In the genomic region with DNA sequence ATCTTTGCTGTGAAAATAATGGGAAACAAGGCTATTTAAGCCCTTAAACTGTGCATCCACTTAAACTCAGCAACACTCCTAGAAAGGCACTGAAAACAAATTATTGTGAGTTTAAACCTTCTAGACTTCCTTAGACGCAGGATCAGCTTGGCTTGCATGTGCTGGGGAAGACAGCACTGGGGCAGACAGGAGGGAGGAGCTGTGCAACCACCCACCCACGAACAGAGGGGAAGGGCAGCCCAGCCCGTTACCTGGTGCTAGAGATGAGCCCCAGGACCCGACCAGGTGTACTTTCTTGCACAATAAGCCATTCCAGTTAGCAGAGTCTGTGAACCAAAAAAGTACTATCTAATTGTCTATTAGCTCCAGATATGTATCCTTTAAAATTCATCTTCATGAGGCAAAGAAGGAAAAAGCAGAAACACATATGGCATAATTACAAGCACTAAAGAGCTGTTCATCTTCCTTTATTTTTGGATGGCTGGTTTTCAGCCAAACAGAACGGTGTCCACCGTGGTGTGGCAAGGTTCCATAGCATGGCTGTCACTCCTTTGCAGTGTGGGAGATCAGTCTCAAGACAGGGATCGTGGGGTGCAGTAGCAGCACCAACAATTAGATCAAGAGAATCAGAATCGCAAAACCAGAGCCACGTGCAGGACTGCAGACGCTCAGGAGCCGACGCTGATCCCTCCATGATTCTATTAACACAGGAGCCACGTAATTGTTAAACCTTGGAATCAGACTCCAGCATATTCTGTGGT, we compare ENCODE assay signal across 10 cellular contexts.
DNase-seq lines count a peak whose midpoint lies in the region; ATAC-seq and TF ChIP-seq lines count a peak whose summit lies in the region.
"Had no signal": no experiment of that assay in that cellular context is flagged by ENCODE, and none has a peak within 500 bp of the region (broad histone marks: within the 10 kb centered on the region; RNA-seq: fewer than 3 reads in every experiment).

No MANE protein-coding gene starts in this region.

- peaks cover 14 to 15% of the 10 kb centered on the region in 2 donors for H3K4me1 ChIP-seq in thyroid gland

- H3K36me3 ChIP-seq in thyroid gland, result no peaks in the 10 kb centered on the region

- H3K27me3 ChIP-seq in thyroid gland, result no peaks in the 10 kb centered on the region

- no peaks in the 10 kb centered on the region for H3K9me3 ChIP-seq in thyroid gland

- intact Hi-C loops in thyroid gland (cut with DNase I), result no loop called here

- H3K4me3 ChIP-seq in thyroid gland (replicated peaks in 1 of 3), result no peak overlapping the region

- no peak for TF ChIP-seq POLR2A in thyroid gland (IDR thresholded peaks at IDR 0.05)

- DNase-seq in stimulated activated CD4-positive, alpha-beta T cell treated with anti-CD3 and anti-CD28 coated beads, Interleukin-12 subunit alpha, Interleukin-12 subunit beta, amount 100 ng/mL, for 4 hours, result peak; percentile 40
- no peak for DNase-seq in stimulated activated CD4-positive, alpha-beta T cell treated with anti-CD3 and anti-CD28 coated beads, Interleukin-1b, Interleukin-23, amount 100 ng/mL, for 48 hours
- DNase-seq in cerebellar cortex (ENCODE audit: low spot score), result peak; percentile 39
- DNase-seq in thyroid gland, result no peak
- no peak for DNase-seq in RKO (ENCODE audit: low spot score)
- DNase-seq in effector CD4-positive, alpha-beta T cell, result no peak
- DNase-seq in NCI-H1105 treated with DMSO at 0.1 percent for 48 hours (lab: John Stamatoyannopoulos, UW), result no peak

- peak overlapping the region in 2 of 3 donors; percentile 3 to 11 for H3K27ac ChIP-seq in thyroid gland
- H3K27ac ChIP-seq: C4-2B had no signal

- no peak for TF ChIP-seq CTCF in thyroid gland (IDR thresholded peaks at IDR 0.05)

- ATAC-seq in HG03571 (IDR thresholded peaks at IDR 0.05; ENCODE audit: unreplicated experiment), result peak; percentile 8
- ATAC-seq: HepG2 had no signal

- 43 to 51% methylated on average over 13 of the region's 13 CpGs for WGBS in thyroid gland, 2 donors

Comparison
In these comparisons a context has a peak if more than half of its experiments do, and no peak if none do; other contexts are left out.
1. DNase-seq: peak in stimulated activated CD4-positive, alpha-beta T cell treated with anti-CD3 and anti-CD28 coated beads, Interleukin-12 subunit alpha, Interleukin-12 subunit beta, amount 100 ng/mL, for 4 hours (single experiment) and cerebellar cortex (single experiment); none in stimulated activated CD4-positive, alpha-beta T cell treated with anti-CD3 and anti-CD28 coated beads, Interleukin-1b, Interleukin-23, amount 100 ng/mL, for 48 hours (single experiment), thyroid gland (0 of 2), RKO (single experiment), effector CD4-positive, alpha-beta T cell (single experiment) and NCI-H1105 treated with DMSO at 0.1 percent for 48 hours (single experiment).